ENCODE assay signal across 23 cellular contexts in genomic region chr6:53947780-53948179, GRCh38.
"Had no signal": no experiment of that assay in that cellular context is flagged by ENCODE, and none has a peak within 500 bp of the region (broad histone marks: within the 10 kb centered on the region; RNA-seq: fewer than 3 reads in every experiment).

No MANE protein-coding gene starts in this region.

- DNase-seq: colonic mucosa; cortex of kidney; dermis blood vessel endothelial cell; dorsolateral prefrontal cortex; effector CD4-positive, alpha-beta T cell; effector CD8-positive, alpha-beta T cell; effector memory CD4-positive, alpha-beta T cell; effector memory CD8-positive, alpha-beta T cell; endodermal cell; erythroblast; esophagus squamous epithelium; foreskin fibroblast; foreskin keratinocyte; foreskin melanocyte; gastrocnemius medialis; glutamatergic neuron; head of caudate nucleus; heart left ventricle; heart right ventricle had no signal

- H3K4me1 ChIP-seq: colonic mucosa, foreskin keratinocyte had no signal

- H3K9me3 ChIP-seq: colonic mucosa, gastrocnemius medialis had no signal

- H3K4me3 ChIP-seq: colonic mucosa, coronary artery, dorsolateral prefrontal cortex, esophagus muscularis mucosa, esophagus squamous epithelium, gastrocnemius medialis, gastroesophageal sphincter, heart left ventricle, heart right ventricle had no signal

- H3K36me3 ChIP-seq: colonic mucosa, esophagus muscularis mucosa, esophagus squamous epithelium, gastrocnemius medialis, gastroesophageal sphincter, heart left ventricle, heart right ventricle had no signal

- H3K27ac ChIP-seq: colonic mucosa, coronary artery, dorsolateral prefrontal cortex, epithelial cell of prostate, esophagus muscularis mucosa, esophagus squamous epithelium, foreskin keratinocyte, gastrocnemius medialis, gastroesophageal sphincter, heart left ventricle, heart right ventricle had no signal
